ENCODE assay signal across 8 cellular contexts in the genomic region with DNA sequence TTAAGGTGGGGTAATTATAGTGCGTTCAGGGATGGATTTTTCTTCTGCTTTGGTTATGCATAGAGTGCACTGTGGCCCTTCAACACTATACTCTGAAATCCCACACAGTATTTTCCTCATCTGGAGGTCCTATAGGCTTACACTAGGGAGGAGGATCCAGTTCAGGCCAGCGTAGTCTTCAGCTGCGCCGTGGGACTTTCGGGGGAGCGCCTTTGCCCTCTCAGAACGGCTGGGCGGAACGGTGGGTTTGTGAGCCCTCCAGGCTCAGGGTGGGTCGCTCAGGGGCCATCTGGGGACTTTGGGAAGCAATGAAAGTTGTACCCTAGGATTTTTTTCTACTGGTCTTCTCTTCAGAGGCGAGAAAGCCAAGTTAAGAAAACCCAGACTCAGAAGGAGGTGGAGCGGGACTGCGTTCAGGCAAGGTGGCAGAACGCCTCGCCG. TPM values are rescaled to one million over a fixed set of nuclear protein-coding genes. Genes with fewer than 3 reads are reported as not detected.
DNase-seq lines count a peak whose midpoint lies in the region; ATAC-seq lines count a peak whose summit lies in the region.

No MANE protein-coding gene starts in this region.

- peak overlapping the region; percentile 95 for H3K27ac ChIP-seq in muscle layer of colon (ENCODE audit: low read depth, low read length)

- ATAC-seq in GM21360 (IDR thresholded peaks at IDR 0.05; ENCODE audit: unreplicated experiment) (peak; percentile 19), HG03521 (IDR thresholded peaks at IDR 0.05; ENCODE audit: unreplicated experiment) (peak; percentile 12)

- peak; percentile 77 for DNase-seq in DMS 273 (lab: John Stamatoyannopoulos, UW; ENCODE audit: unreplicated experiment)
- DNase-seq in DMS 273 treated with DMSO at 0.1 percent for 48 hours (lab: John Stamatoyannopoulos, UW), result no peak
- DNase-seq in SK-N-DZ (ENCODE audit: low spot score), result peak; percentile 77
- no peak for DNase-seq in occipital lobe (lab: John Stamatoyannopoulos, UW)

- H3K4me1 ChIP-seq in endocrine pancreas (ENCODE audit: control insufficient read depth, insufficient read depth, low read length) (peaks cover 8% of the 10 kb centered on the region), muscle layer of colon (ENCODE audit: insufficient read depth, low read length) (peaks cover 20% of the 10 kb centered on the region)

- H3K9me3 ChIP-seq in endocrine pancreas (ENCODE audit: control insufficient read depth, low read length), result no peaks in the 10 kb centered on the region
- no peaks in the 10 kb centered on the region for H3K9me3 ChIP-seq in muscle layer of colon (ENCODE audit: low read length)

- H3K27me3 ChIP-seq in endocrine pancreas (ENCODE audit: control insufficient read depth, insufficient read depth, low read length) (no peaks in the 10 kb centered on the region), muscle layer of colon (ENCODE audit: control insufficient read depth in 1 of 2, insufficient read depth in 2 of 2, low read length in 2 of 2) (no peaks in the 10 kb centered on the region)

- H3K36me3 ChIP-seq in endocrine pancreas (ENCODE audit: control insufficient read depth, insufficient read depth, low read length), result no peaks in the 10 kb centered on the region
- no peaks in the 10 kb centered on the region for H3K36me3 ChIP-seq in muscle layer of colon (ENCODE audit: insufficient read depth, low read length)

- H3K4me3 ChIP-seq in endocrine pancreas (ENCODE audit: control insufficient read depth, insufficient read depth, low read length) (peak overlapping the region; percentile 85), muscle layer of colon (ENCODE audit: low read depth in 1 of 2, low read length in 2 of 2) (peak overlapping the region; percentile 78 to 92)

- H3K9ac ChIP-seq in endocrine pancreas (ENCODE audit: control insufficient read depth, insufficient read depth, low read length), result peak overlapping the region; percentile 82
- H3K9ac ChIP-seq in muscle layer of colon (ENCODE audit: low read length), result peak overlapping the region; percentile 99

RNA-seq across cellular contexts. Expression of gene VPS26A, which starts 0.7 kb away (rescaled TPM):
- 19.1 and 28.5 TPM in 2 replicates for polyA plus RNA-seq in SK-N-DZ (2014; cell fraction: cytosol; rRNA removed)
- 13.1 and 21.7 TPM in 2 replicates for polyA plus RNA-seq in SK-N-DZ (2014; cell fraction: nucleus; rRNA removed)
- 56.6 TPM for total RNA-seq in occipital lobe

RNA-seq across cellular contexts. Expression of gene SRGN, which starts 35.4 kb away (rescaled TPM):
- polyA plus RNA-seq in SK-N-DZ (2014; cell fraction: cytosol; rRNA removed), result not detected in 2 replicates
- polyA plus RNA-seq in SK-N-DZ (2014; cell fraction: nucleus; rRNA removed), result not detected in 2 replicates
- total RNA-seq in occipital lobe, result 24.8 TPM

RNA-seq across cellular contexts. Expression of gene SUPV3L1, which starts 56.7 kb away (rescaled TPM):
- 39.1 and 45.5 TPM in 2 replicates for polyA plus RNA-seq in SK-N-DZ (2014; cell fraction: cytosol; rRNA removed)
- polyA plus RNA-seq in SK-N-DZ (2014; cell fraction: nucleus; rRNA removed), result 56.3 and 70.1 TPM in 2 replicates
- 32.8 TPM for total RNA-seq in occipital lobe

Comparison
In these comparisons a context has a peak if more than half of its experiments do, and no peak if none do; other contexts are left out.
1. DNase-seq: peak in DMS 273 (single experiment) and SK-N-DZ (single experiment); none in DMS 273 treated with DMSO at 0.1 percent for 48 hours (single experiment) and occipital lobe (single experiment).